23 cellular contexts compared by ENCODE assay signal in genomic region chr2:157760949-157761348, GRCh38.
DNase-seq lines count a peak whose midpoint lies in the region; ATAC-seq, FAIRE-seq and TF ChIP-seq lines count a peak whose summit lies in the region.
"Had no signal": no experiment of that assay in that cellular context is flagged by ENCODE, and none has a peak within 500 bp of the region (broad histone marks: within the 10 kb centered on the region; RNA-seq: fewer than 3 reads in every experiment).

No MANE protein-coding gene starts in this region.

- H3K9ac ChIP-seq in liver (ENCODE audit: low read depth in 1 of 2, low read length in 2 of 2), result no peak overlapping the region
- H3K9ac ChIP-seq in HepG2 (ENCODE audit: insufficient read depth, low read depth, low read length), result no peak overlapping the region
- no peak overlapping the region for H3K9ac ChIP-seq in H1 (replicated peaks in 1 of 4; ENCODE audit: extremely low read depth in 1 of 4, low read depth in 3 of 4, low read length in 3 of 4)

- BruUV-seq in HepG2 (replicated peaks; lab: Mats Ljungman, UMichigan) (no TSS peak), OCI-LY7 (replicated peaks; lab: Mats Ljungman, UMichigan) (no TSS peak)

- H4K20me1 ChIP-seq in HepG2 (ENCODE audit: insufficient read depth, low read length) (no peaks in the 10 kb centered on the region), OCI-LY7 (ENCODE audit: insufficient read depth, low read length) (no peaks in the 10 kb centered on the region), H1 (replicated peaks in 1 of 2; ENCODE audit: control insufficient read depth in 1 of 2, insufficient read depth in 2 of 2, low read length in 2 of 2) (no peaks in the 10 kb centered on the region)

- H3K27me3 ChIP-seq in liver (ENCODE audit: control insufficient read depth in 4 of 4, insufficient read depth in 4 of 4, low read length in 3 of 4), result no peaks in the 10 kb centered on the region
- no peaks in the 10 kb centered on the region for H3K27me3 ChIP-seq in HepG2 (ENCODE audit: control insufficient read depth in 1 of 2, insufficient read depth in 2 of 2, low read length in 2 of 2)
- no peaks in the 10 kb centered on the region for H3K27me3 ChIP-seq in H1 (replicated peaks in 1 of 4; ENCODE audit: control insufficient read depth in 3 of 4, extremely low read depth in 1 of 4, insufficient read depth in 3 of 4, low read length in 3 of 4)
- H3K27me3 ChIP-seq: ovary, SJSA1, transverse colon had no signal

- no peaks in the 10 kb centered on the region for H3K27me3 Mint-ChIP-seq in effector memory CD8-positive, alpha-beta T cell
- H3K27me3 Mint-ChIP-seq: activated CD4-positive, alpha-beta T cell treated with anti-CD3 and anti-CD28 coated beads, Interleukin-2, amount 10 ng/mL, durations not matched to agents 24 days and 14 days; CD4-positive, alpha-beta memory T cell had no signal

- H3K36me3 Mint-ChIP-seq in effector memory CD8-positive, alpha-beta T cell (ENCODE audit: insufficient read depth), result peaks cover 22% of the 10 kb centered on the region

- intact Hi-C loops in HepG2 (cut with micrococcal nuclease; ENCODE audit: unreplicated experiment) (loop anchor here (5.0 kb wide), 1 partner anchor 264 kb away; no protein-coding TSS in a partner anchor), OCI-LY7 (cut with micrococcal nuclease; ENCODE audit: unreplicated experiment) (no loop called here)

- TF ChIP-seq EP300 in HepG2 (IDR thresholded peaks at IDR 0.05; ENCODE audit: low read depth in 2 of 2, low read length in 2 of 2) (no peak), HepG2 (CRISPR knock-in tag; IDR thresholded peaks at IDR 0.05; ENCODE audit: borderline replicate concordance) (no peak), H1 (IDR thresholded peaks at IDR 0.05; ENCODE audit: borderline replicate concordance in 1 of 2, low read depth in 2 of 2, low read length in 2 of 2) (no peak)

- H2BK15ac ChIP-seq in H1 (ENCODE audit: low read length), result no peak overlapping the region

- H2BK20ac ChIP-seq in H1 (ENCODE audit: low read length), result peak overlapping the region; percentile 68

- H2AFZ ChIP-seq in HepG2 (ENCODE audit: low read length) (no peak overlapping the region), OCI-LY7 (ENCODE audit: low read length) (no peak overlapping the region), H1 (ENCODE audit: low read length) (no peak overlapping the region)

- POLR2A ChIA-PET in HepG2 (lab: Yijun Ruan, JAX) (no interaction called here), OCI-LY7 (lab: Charles Lee) (interaction anchor here (1.1 kb wide), 1 partner anchor 11 kb away, joined by 3 read pairs; no protein-coding TSS in a partner anchor), H1 (lab: Charles Lee; ENCODE audit: partially characterized antibody) (no interaction called here)

- no peak overlapping the region for H3K18ac ChIP-seq in H1 (ENCODE audit: extremely low read depth, low read length)

- H3K4me1 ChIP-seq in liver (ENCODE audit: control insufficient read depth in 4 of 4, insufficient read depth in 4 of 4, low read length in 3 of 4) (peaks cover 1 to 9% (median 9%) of the 10 kb centered on the region in 4 donors), HepG2 (ENCODE audit: insufficient read depth, low read length) (no peaks in the 10 kb centered on the region), OCI-LY7 (ENCODE audit: insufficient read depth, low read length, poor library complexity, severe bottlenecking) (no peaks in the 10 kb centered on the region), H1 (replicated peaks in 1 of 4; ENCODE audit: control insufficient read depth in 3 of 4, insufficient read depth in 4 of 4, low read length in 3 of 4) (peaks cover 0 to 3% (median 1%) of the 10 kb centered on the region in 4 experiments; a peak in 4 of 7 replicates)
- H3K4me1 ChIP-seq: SJSA1, transverse colon had no signal

- H3K4me3 Mint-ChIP-seq in effector memory CD8-positive, alpha-beta T cell, result no peak overlapping the region
- H3K4me3 Mint-ChIP-seq: activated CD4-positive, alpha-beta T cell treated with anti-CD3 and anti-CD28 coated beads, Interleukin-2, amount 10 ng/mL, durations not matched to agents 24 days and 14 days; CD4-positive, alpha-beta memory T cell had no signal

- no peaks in the 10 kb centered on the region for H3K4me1 Mint-ChIP-seq in effector memory CD8-positive, alpha-beta T cell (ENCODE audit: low read depth in 2 of 2)

- ATAC-seq in HepG2, result no peak
- ATAC-seq in effector memory CD8-positive, alpha-beta T cell (replicated peaks), result no peak
- no peak for ATAC-seq in GM19035 (IDR thresholded peaks at IDR 0.05; ENCODE audit: unreplicated experiment)
- ATAC-seq: left ventricle myocardium superior; stimulated activated naive CD8-positive, alpha-beta T cell treated with anti-CD3 and anti-CD28 coated beads, Interleukin-15, Interleukin-2, amounts not matched to agents 100 U/mL and 50 U/mL, for 24 hours had no signal

- H3K27ac ChIP-seq in liver (ENCODE audit: low read depth in 1 of 2, low read length in 2 of 2) (no peak overlapping the region), HepG2 (ENCODE audit: extremely low read length, insufficient read depth, low read length) (no peak overlapping the region), OCI-LY7 (ENCODE audit: low read depth, low read length, poor library complexity, severe bottlenecking) (no peak overlapping the region), H1 (ENCODE audit: low read depth, low read length) (no peak overlapping the region)
- H3K27ac ChIP-seq: ovary, SJSA1, transverse colon had no signal

- H3K9me3 Mint-ChIP-seq in effector memory CD8-positive, alpha-beta T cell, result peaks cover 0 to 3% of the 10 kb centered on the region in 2 donors

- TF ChIP-seq RAD21 in liver (IDR thresholded peaks at IDR 0.05) (peak; percentile 64 to 70), HepG2 (CRISPR knock-in tag; IDR thresholded peaks at IDR 0.05) (no peak), H1 (IDR thresholded peaks at IDR 0.05 in 1 of 2, conservative IDR thresholded peaks at IDR 0.05 in 1 of 2; ENCODE audit: low read depth in 2 of 2, low read length in 2 of 2) (peak; percentile 36 to 48; a peak in 3 of 4 replicates)

- peaks cover 1 to 43% (median 23%) of the 10 kb centered on the region in 4 donors for H3K36me3 ChIP-seq in liver (ENCODE audit: control insufficient read depth in 4 of 4, insufficient read depth in 3 of 4, low read depth in 1 of 4, low read length in 3 of 4)
- H3K36me3 ChIP-seq in HepG2 (replicated peaks in 1 of 2; ENCODE audit: control insufficient read depth in 1 of 2, insufficient read depth in 2 of 2, low read length in 2 of 2), result peaks cover 0 to 1% of the 10 kb centered on the region in 2 experiments; a peak in 2 of 5 replicates
- H3K36me3 ChIP-seq in OCI-LY7 (ENCODE audit: insufficient read depth, low read length), result no peaks in the 10 kb centered on the region
- H3K36me3 ChIP-seq in H1 (ENCODE audit: control insufficient read depth in 2 of 4, insufficient read depth in 4 of 4, low read length in 3 of 4), result peaks cover 4 to 13% (median 6%) of the 10 kb centered on the region in 4 experiments; a peak in 4 of 8 replicates
- H3K36me3 ChIP-seq: ovary had no signal

- WGBS in liver, result 83% methylated on average over 5 of the region's 5 CpGs
- 91% methylated on average over 5 of the region's 5 CpGs for WGBS in HepG2 (ENCODE audit: low lambda C conversion rate)
- WGBS in H1 (ENCODE audit: extremely low coverage in 1 of 2, insufficient coverage in 1 of 2, insufficient read length in 1 of 2, insufficient replicate concordance in 2 of 2, low coverage in 1 of 2, low lambda C conversion rate in 2 of 2, missing lambda C conversion rate in 1 of 2), 2 experiments, result 76% methylated on average over 5 of the region's 5 CpGs; no CpG with 5 or more reads in 1 of the 2 experiments

- TF ChIP-seq POLR2A in HepG2 (IDR thresholded peaks at IDR 0.05; ENCODE audit: insufficient read depth in 1 of 2, low read depth in 2 of 2, low read length in 2 of 2), result no peak
- no peak for TF ChIP-seq POLR2A in H1 (IDR thresholded peaks at IDR 0.05; ENCODE audit: control extremely low read depth in 1 of 2, low read depth in 2 of 2, low read length in 2 of 2)

- CTCF ChIA-PET in HepG2 (lab: Yijun Ruan, JAX; ENCODE audit: low intra/inter-chr PET ratio, low total read pairs), result no interaction called here
- CTCF ChIA-PET in OCI-LY7 (lab: Charles Lee; ENCODE audit: unreplicated experiment), result no interaction called here
- CTCF ChIA-PET in H1 (lab: Charles Lee; ENCODE audit: partially characterized antibody), result interaction anchor here (0.7 to 2.6 kb wide), 4 partner anchors 9 to 256 kb away, joined by 3 to 18 read pairs (median 3); no protein-coding TSS in a partner anchor

- 0 out of 2 replicates have a peak overlapping the region, but pooled peaks have one; percentile 10 for H2BK12ac ChIP-seq in H1 (ENCODE audit: low read depth, low read length)

- TF ChIP-seq CTCF in liver (IDR thresholded peaks at IDR 0.05; ENCODE audit: low read depth, low read length, missing input control), result peak; percentile 19
- TF ChIP-seq CTCF in HepG2 (CRISPR knock-in tag; IDR thresholded peaks at IDR 0.05), result no peak
- TF ChIP-seq CTCF in OCI-LY7 (conservative IDR thresholded peaks at IDR 0.05; ENCODE audit: low read length), result peak; percentile 38; the same call in 1 of the 2 replicates
- TF ChIP-seq CTCF in H1 (IDR thresholded peaks at IDR 0.05; ENCODE audit: control extremely low read depth in 1 of 3, insufficient read depth in 1 of 3, low read depth in 1 of 3, low read length in 3 of 3), result no peak; a peak in 1 of 4 replicates
- TF ChIP-seq CTCF in GM10266 (IDR thresholded peaks at IDR 0.05; ENCODE audit: control insufficient read depth, insufficient read depth, low read depth, missing control alignments), result no peak

- no peak overlapping the region for H2BK5ac ChIP-seq in H1 (ENCODE audit: low read depth, low read length)

- H2BK120ac ChIP-seq in H1 (replicated peaks; ENCODE audit: low read depth, low read length), result peak overlapping the region; percentile 51

- in situ Hi-C loops in HepG2 (cut with HindIII; ENCODE audit: extremely low pct_ligation_motif_present, low pct_unique_long_range_greater_than_20kb), result loop anchor here (25.0 kb wide), 1 partner anchor 274 kb away; no protein-coding TSS in a partner anchor

- H3K4me2 ChIP-seq in HepG2 (ENCODE audit: low read depth, low read length) (no peak overlapping the region), OCI-LY7 (ENCODE audit: low read length) (no peak overlapping the region), H1 (ENCODE audit: insufficient read depth in 1 of 2, low read depth in 2 of 2, low read length in 2 of 2) (no peak overlapping the region)

- no peak overlapping the region for H3K4ac ChIP-seq in H1 (replicated peaks; ENCODE audit: insufficient read length, low read depth, low read length)

- no peak overlapping the region for H3K56ac ChIP-seq in H1 (replicated peaks; ENCODE audit: insufficient read length, low read depth, low read length)

- H4K91ac ChIP-seq in H1 (replicated peaks; ENCODE audit: insufficient read length, low read length), result no peak overlapping the region

- H3K27ac Mint-ChIP-seq in effector memory CD8-positive, alpha-beta T cell, result no peak overlapping the region
- H3K27ac Mint-ChIP-seq: activated CD4-positive, alpha-beta T cell treated with anti-CD3 and anti-CD28 coated beads, Interleukin-2, amount 10 ng/mL, durations not matched to agents 24 days and 14 days; CD4-positive, alpha-beta memory T cell had no signal

- H3K14ac ChIP-seq in H1 (ENCODE audit: insufficient read length), result no peak overlapping the region

- DNase-seq in HepG2 (ENCODE audit: low spot score), result no peak
- DNase-seq in OCI-LY7 (ENCODE audit: low spot score), result no peak
- DNase-seq in H1 (ENCODE audit: low read depth in 1 of 2, low spot score in 2 of 2), result no peak
- no peak for DNase-seq in GM10266 (ENCODE audit: extremely low spot score)
- DNase-seq in SIG-M5 (lab: John Stamatoyannopoulos, UW), result no peak
- no peak for DNase-seq in effector memory CD8-positive, alpha-beta T cell
- DNase-seq: activated CD4-positive, alpha-beta T cell treated with anti-CD3 and anti-CD28 coated beads, Interleukin-2, amount 10 ng/mL, durations not matched to agents 24 days and 14 days; activated CD8-positive, alpha-beta memory T cell treated with anti-CD3 and anti-CD28 coated beads, Interleukin-2, amount 50 U/mL, for 48 hours; activated effector memory CD4-positive, alpha-beta T cell treated with anti-CD3 and anti-CD28 coated beads, Interleukin-2, amount 50 U/mL, for 16 hours; amniotic stem cell; CD4-positive, alpha-beta memory T cell; central memory CD4-positive, alpha-beta T cell; left ventricle myocardium superior; NCI-H2029; NCI-H510A treated with DMSO at 0.1 percent for 48 hours; ovary; stimulated activated CD4-positive, alpha-beta T cell treated with anti-CD3 and anti-CD28 coated beads, Interleukin-1b, Interleukin-23, amount 100 ng/mL, for 48 hours; stimulated activated naive CD8-positive, alpha-beta T cell treated with anti-CD3 and anti-CD28 coated beads, Interleukin-15, Interleukin-2, amounts not matched to agents 100 U/mL and 50 U/mL, for 24 hours; T-helper 9 cell; transverse colon had no signal

- H3K9me3 ChIP-seq in liver (ENCODE audit: control insufficient read depth in 4 of 4, low read length in 3 of 4), result peaks cover 0 to 3% (median under 1%) of the 10 kb centered on the region in 4 donors
- peaks cover 13% of the 10 kb centered on the region for H3K9me3 ChIP-seq in HepG2 (ENCODE audit: low read length)
- H3K9me3 ChIP-seq in OCI-LY7 (ENCODE audit: low read length), result no peaks in the 10 kb centered on the region
- 0 out of 4 replicates have a peak, but pooled peaks cover 0 to 2% of the 10 kb centered on the region in 2 experiments for H3K9me3 ChIP-seq in H1 (ENCODE audit: insufficient read depth in 2 of 2, low read depth in 1 of 2, low read length in 1 of 2)
- H3K9me3 ChIP-seq: ovary, SJSA1 had no signal

- H2AK5ac ChIP-seq in H1 (ENCODE audit: low read depth, low read length), result no peak overlapping the region

- no peak overlapping the region for H3K23ac ChIP-seq in H1 (ENCODE audit: insufficient read length)

- no peaks in the 10 kb centered on the region for H3K9me2 ChIP-seq in OCI-LY7 (ENCODE audit: insufficient read depth, low read length)

- H3K23me2 ChIP-seq in H1 (ENCODE audit: low read depth, low read length), result no peaks in the 10 kb centered on the region; the same call in 1 of the 2 replicates

- H4K5ac ChIP-seq in H1 (ENCODE audit: insufficient read length, low read depth, low read length), result no peak overlapping the region

- H3K79me2 ChIP-seq in HepG2 (ENCODE audit: insufficient read depth, low read length) (no peaks in the 10 kb centered on the region), OCI-LY7 (ENCODE audit: insufficient read depth, low read depth, low read length) (no peaks in the 10 kb centered on the region), H1 (ENCODE audit: control insufficient read depth in 1 of 2, insufficient read depth in 2 of 2, low read length in 2 of 2) (peaks cover 0 to 1% of the 10 kb centered on the region in 2 experiments; a peak in 1 of 4 replicates)

- no peaks in the 10 kb centered on the region for H3K79me1 ChIP-seq in H1 (ENCODE audit: low read depth, low read length)

- H3K4me3 ChIP-seq in liver (ENCODE audit: low read depth in 1 of 3, low read length in 3 of 3), result no peak overlapping the region
- H3K4me3 ChIP-seq in HepG2 (replicated peaks in 1 of 3; ENCODE audit: insufficient read depth in 1 of 3, low read depth in 2 of 3, low read length in 3 of 3), result no peak overlapping the region
- no peak overlapping the region for H3K4me3 ChIP-seq in OCI-LY7 (ENCODE audit: low read depth, low read length, poor library complexity, severe bottlenecking)
- H3K4me3 ChIP-seq in H1 (ENCODE audit: extremely low read depth in 1 of 4, insufficient read depth in 2 of 4, low read depth in 3 of 4, low read length in 4 of 4), result no peak overlapping the region
- H3K4me3 ChIP-seq: ovary, SJSA1, transverse colon had no signal

- H4K8ac ChIP-seq in H1 (ENCODE audit: extremely low read depth, insufficient read depth, low read length), result no peak overlapping the region

- FAIRE-seq in HepG2 (lab: Jason Lieb, UNC), result no peak
- FAIRE-seq in H1 (lab: Jason Lieb, UNC), result peak; percentile 58

Comparison
In these comparisons a context has a peak if more than half of its experiments do, and no peak if none do; other contexts are left out.
1. CTCF ChIP-seq: peak in liver (single experiment) and OCI-LY7 (single experiment); none in HepG2 (single experiment), H1 (0 of 3) and GM10266 (single experiment).